In the genomic region with DNA sequence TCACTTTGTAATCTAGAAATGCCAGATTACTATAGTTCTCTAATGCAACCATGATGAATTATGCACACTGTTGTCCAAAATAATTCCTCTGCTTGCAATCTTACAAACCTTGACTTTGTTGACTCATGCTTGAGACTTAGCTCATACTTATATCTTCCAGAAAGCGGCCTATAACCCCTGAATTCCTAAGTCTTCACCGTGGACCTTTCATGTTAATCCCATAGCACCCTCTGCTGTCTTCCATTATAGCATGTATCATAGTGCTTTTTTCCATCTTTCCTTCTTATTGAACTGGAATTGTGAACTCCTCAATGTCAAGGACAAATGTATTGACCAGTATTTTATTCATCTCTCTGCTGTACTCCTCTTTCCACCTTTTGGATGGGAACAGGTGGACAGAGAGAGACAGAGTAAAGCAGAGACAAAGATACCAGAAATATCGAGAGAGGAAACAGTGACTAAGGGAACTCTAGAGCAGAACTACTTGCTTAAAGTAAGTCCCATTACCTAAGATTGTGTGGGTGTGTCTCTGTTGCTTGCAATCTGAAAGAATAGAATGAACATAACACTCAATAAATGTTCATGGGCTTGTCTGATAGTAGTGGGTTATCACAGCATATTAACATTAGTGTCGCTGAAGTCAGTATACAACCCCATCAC, we compare ENCODE assay signal across 8 cellular contexts.
DNase-seq lines count a peak whose midpoint lies in the region; ATAC-seq and TF ChIP-seq lines count a peak whose summit lies in the region.

No MANE protein-coding gene starts in this region.

- DNase-seq in GM04504 (ENCODE audit: low read depth) (peak; percentile 67), NCI-H82 (lab: John Stamatoyannopoulos, UW) (peak; percentile 56), fibroblast of gingiva (ENCODE audit: low read depth) (peak; percentile 80), progenitor cell of endocrine pancreas (ENCODE audit: low spot score, unreplicated experiment) (no peak), germinal center (ENCODE audit: low spot score) (no peak)
- no peak for DNase-seq in activated T-cell treated with anti-CD3 and anti-CD28 coated beads, Interleukin-2, amount 50 U/mL, for 72 hours
- no peak for DNase-seq in activated naive CD4-positive, alpha-beta T cell treated with anti-CD3 and anti-CD28 coated beads, Interleukin-2, amount 50 U/mL, for 72 hours (ENCODE audit: low spot score in 2 of 2)

- no peak overlapping the region for H3K27ac Mint-ChIP-seq in progenitor cell of endocrine pancreas
- H3K27ac Mint-ChIP-seq in activated T-cell treated with anti-CD3 and anti-CD28 coated beads, Interleukin-2, amount 50 U/mL, for 72 hours = no peak overlapping the region
- H3K27ac Mint-ChIP-seq in activated naive CD4-positive, alpha-beta T cell treated with anti-CD3 and anti-CD28 coated beads, Interleukin-2, amount 50 U/mL, for 72 hours = no peak overlapping the region

- no peaks in the 10 kb centered on the region for H3K36me3 Mint-ChIP-seq in progenitor cell of endocrine pancreas (ENCODE audit: insufficient read depth)
- H3K36me3 Mint-ChIP-seq in activated T-cell treated with anti-CD3 and anti-CD28 coated beads, Interleukin-2, amount 50 U/mL, for 72 hours (ENCODE audit: insufficient read depth in 2 of 2) = no peaks in the 10 kb centered on the region
- H3K36me3 Mint-ChIP-seq in activated naive CD4-positive, alpha-beta T cell treated with anti-CD3 and anti-CD28 coated beads, Interleukin-2, amount 50 U/mL, for 72 hours = peaks cover 0 to 15% of the 10 kb centered on the region in 2 donors

- no peaks in the 10 kb centered on the region for H3K27me3 Mint-ChIP-seq in progenitor cell of endocrine pancreas
- no peaks in the 10 kb centered on the region for H3K27me3 Mint-ChIP-seq in activated T-cell treated with anti-CD3 and anti-CD28 coated beads, Interleukin-2, amount 50 U/mL, for 72 hours (ENCODE audit: low read depth)

- H3K4me1 Mint-ChIP-seq in progenitor cell of endocrine pancreas (ENCODE audit: low read depth) = peaks cover 19% of the 10 kb centered on the region
- H3K4me1 Mint-ChIP-seq in activated T-cell treated with anti-CD3 and anti-CD28 coated beads, Interleukin-2, amount 50 U/mL, for 72 hours (ENCODE audit: low read depth) = no peaks in the 10 kb centered on the region

- H3K4me3 Mint-ChIP-seq in progenitor cell of endocrine pancreas (ENCODE audit: low read depth) = no peak overlapping the region
- no peak overlapping the region for H3K4me3 Mint-ChIP-seq in activated T-cell treated with anti-CD3 and anti-CD28 coated beads, Interleukin-2, amount 50 U/mL, for 72 hours

- H3K9me3 Mint-ChIP-seq in progenitor cell of endocrine pancreas (ENCODE audit: low read depth) = peaks cover under 1% of the 10 kb centered on the region
- H3K9me3 Mint-ChIP-seq in activated T-cell treated with anti-CD3 and anti-CD28 coated beads, Interleukin-2, amount 50 U/mL, for 72 hours = peaks cover 8 to 11% of the 10 kb centered on the region in 2 donors
- peaks cover 12 to 21% of the 10 kb centered on the region in 2 donors for H3K9me3 Mint-ChIP-seq in activated naive CD4-positive, alpha-beta T cell treated with anti-CD3 and anti-CD28 coated beads, Interleukin-2, amount 50 U/mL, for 72 hours

- no peak for ATAC-seq in GM18907 (IDR thresholded peaks at IDR 0.05; ENCODE audit: unreplicated experiment)
- no peak for ATAC-seq in activated T-cell treated with anti-CD3 and anti-CD28 coated beads, Interleukin-2, amount 50 U/mL, for 72 hours (replicated peaks in 1 of 2)
- no peak for ATAC-seq in activated naive CD4-positive, alpha-beta T cell treated with anti-CD3 and anti-CD28 coated beads, Interleukin-2, amount 50 U/mL, for 72 hours

- TF ChIP-seq CTCF in progenitor cell of endocrine pancreas (IDR thresholded peaks at IDR 0.05; ENCODE audit: unreplicated experiment) = peak; percentile 49

Comparison
In these comparisons a context has a peak if more than half of its experiments do, and no peak if none do; other contexts are left out.
1. DNase-seq: peak in GM04504 (single experiment), NCI-H82 (single experiment) and fibroblast of gingiva (single experiment); none in progenitor cell of endocrine pancreas (single experiment), activated T-cell treated with anti-CD3 and anti-CD28 coated beads, Interleukin-2, amount 50 U/mL, for 72 hours (0 of 2), activated naive CD4-positive, alpha-beta T cell treated with anti-CD3 and anti-CD28 coated beads, Interleukin-2, amount 50 U/mL, for 72 hours (0 of 2) and germinal center (single experiment).